In the genomic region with DNA sequence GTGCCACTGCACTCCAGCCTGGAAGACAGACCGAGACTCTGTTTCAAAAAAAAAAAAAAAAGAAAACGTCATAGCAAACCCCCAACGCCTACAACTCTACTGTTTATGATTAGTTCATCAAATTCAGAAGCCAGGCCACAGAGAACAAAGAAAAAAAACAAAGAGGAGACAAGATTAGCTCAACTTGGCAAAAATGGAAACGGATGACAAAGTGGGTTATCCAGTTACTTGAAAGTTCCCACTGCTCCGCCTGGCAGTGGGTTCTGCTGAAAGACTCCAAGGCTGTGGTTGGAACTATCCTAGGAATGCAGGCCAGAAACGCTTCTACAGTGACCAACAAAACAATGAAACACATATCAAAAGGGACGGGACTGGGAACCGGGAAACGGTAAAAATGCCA, we compare ENCODE assay signal across 9 cellular contexts. TPM values are rescaled to one million over a fixed set of nuclear protein-coding genes. Genes with fewer than 3 reads are reported as not detected.
DNase-seq lines count a peak whose midpoint lies in the region; ATAC-seq, FAIRE-seq and TF ChIP-seq lines count a peak whose summit lies in the region.
"Had no signal": no experiment of that assay in that cellular context is flagged by ENCODE, and none has a peak within 500 bp of the region (broad histone marks: within the 10 kb centered on the region; RNA-seq: fewer than 3 reads in every experiment).

No MANE protein-coding gene starts in this region.

- H3K36me3 ChIP-seq in kidney epithelial cell (ENCODE audit: control insufficient read depth, insufficient read depth, low read length) (no peaks in the 10 kb centered on the region), small intestine (ENCODE audit: control insufficient read depth in 2 of 2, insufficient read depth in 2 of 2, low read length in 2 of 2) (no peaks in the 10 kb centered on the region)

- no peak for FAIRE-seq in small intestine (lab: Jason Lieb, UNC)

- in situ Hi-C loops in astrocyte of the spinal cord (cut with HindIII; ENCODE audit: low sequenced_read_pairs): no loop called here

- H3K27ac ChIP-seq in small intestine (ENCODE audit: low read depth in 1 of 2, low read length in 1 of 2): peak overlapping the region in 1 of 2 donors; percentile 46

- no peaks in the 10 kb centered on the region for H3K4me1 ChIP-seq in small intestine (ENCODE audit: control insufficient read depth in 2 of 2, insufficient read depth in 1 of 2, low read depth in 1 of 2, low read length in 1 of 2)

- no peaks in the 10 kb centered on the region for H3K27me3 ChIP-seq in kidney epithelial cell (ENCODE audit: control insufficient read depth, insufficient read depth, low read length)
- H3K27me3 ChIP-seq in small intestine (ENCODE audit: control insufficient read depth in 2 of 2, insufficient read depth in 2 of 2, low read length in 2 of 2): no peaks in the 10 kb centered on the region

- TF ChIP-seq CTCF in astrocyte of the spinal cord (IDR thresholded peaks at IDR 0.05; ENCODE audit: low read depth, low read length) (no peak), kidney epithelial cell (IDR thresholded peaks at IDR 0.05; ENCODE audit: insufficient read depth, low read length, poor library complexity, severe bottlenecking) (no peak)

- no peak for ATAC-seq in GM19328 (IDR thresholded peaks at IDR 0.05; ENCODE audit: unreplicated experiment)

- DNase-seq in HS-5 (ENCODE audit: low read depth) (peak; percentile 10), astrocyte of the spinal cord (ENCODE audit: low read depth, low spot score) (peak; percentile 97), kidney epithelial cell (ENCODE audit: low read depth) (peak; percentile 84), stromal cell of bone marrow (ENCODE audit: low read depth) (peak; percentile 98), small intestine (no peak)
- no peak for DNase-seq in activated effector memory CD4-positive, alpha-beta T cell treated with Interleukin-2 at 50 U/mL for 16 hours
- DNase-seq: activated CD4-positive, alpha-beta T cell treated with anti-CD3 and anti-CD28 coated beads for 1 hour; stimulated activated CD4-positive, alpha-beta T cell treated with anti-CD3 and anti-CD28 coated beads, Interleukin-2, amount 100 ng/mL, for 24 hours had no signal

- no peaks in the 10 kb centered on the region for H3K9me3 ChIP-seq in small intestine (ENCODE audit: control insufficient read depth, low read depth)

- H3K4me3 ChIP-seq in astrocyte of the spinal cord (ENCODE audit: low read depth, low read length) (no peak overlapping the region), kidney epithelial cell (ENCODE audit: low read depth, low read length) (no peak overlapping the region), small intestine (ENCODE audit: low read depth in 1 of 2, low read length in 2 of 2) (no peak overlapping the region)

- 52 to 74% (median 73%) methylated on average over 9 of the region's 9 CpGs for WGBS in small intestine, 3 donors

RNA-seq across cellular contexts. Expression of a gene that starts 53.1 kb away (rescaled TPM):
- 25.3 and 28.0 TPM in 2 replicates for total RNA-seq in kidney epithelial cell
- 10 to 100 TPM in 2 of 3 donors, 1 to 10 TPM in 1; 9.2 to 19.5 (median 14.3) TPM for polyA plus RNA-seq in small intestine

RNA-seq across cellular contexts. Expression of a gene that starts 53.2 kb away (rescaled TPM):
- total RNA-seq in kidney epithelial cell: 87.0 and 121 TPM in 2 replicates
- 10 to 100 TPM; 65.4 to 93.0 (median 76.7) TPM for polyA plus RNA-seq in small intestine

Comparison
In these comparisons a context has a peak if more than half of its experiments do, and no peak if none do; other contexts are left out.
1. DNase-seq: peak in HS-5 (single experiment), astrocyte of the spinal cord (single experiment), kidney epithelial cell (single experiment) and stromal cell of bone marrow (single experiment); none in activated effector memory CD4-positive, alpha-beta T cell treated with Interleukin-2 at 50 U/mL for 16 hours (single experiment) and small intestine (single experiment).